1 cellular context compared by ENCODE assay signal in the genomic region with DNA sequence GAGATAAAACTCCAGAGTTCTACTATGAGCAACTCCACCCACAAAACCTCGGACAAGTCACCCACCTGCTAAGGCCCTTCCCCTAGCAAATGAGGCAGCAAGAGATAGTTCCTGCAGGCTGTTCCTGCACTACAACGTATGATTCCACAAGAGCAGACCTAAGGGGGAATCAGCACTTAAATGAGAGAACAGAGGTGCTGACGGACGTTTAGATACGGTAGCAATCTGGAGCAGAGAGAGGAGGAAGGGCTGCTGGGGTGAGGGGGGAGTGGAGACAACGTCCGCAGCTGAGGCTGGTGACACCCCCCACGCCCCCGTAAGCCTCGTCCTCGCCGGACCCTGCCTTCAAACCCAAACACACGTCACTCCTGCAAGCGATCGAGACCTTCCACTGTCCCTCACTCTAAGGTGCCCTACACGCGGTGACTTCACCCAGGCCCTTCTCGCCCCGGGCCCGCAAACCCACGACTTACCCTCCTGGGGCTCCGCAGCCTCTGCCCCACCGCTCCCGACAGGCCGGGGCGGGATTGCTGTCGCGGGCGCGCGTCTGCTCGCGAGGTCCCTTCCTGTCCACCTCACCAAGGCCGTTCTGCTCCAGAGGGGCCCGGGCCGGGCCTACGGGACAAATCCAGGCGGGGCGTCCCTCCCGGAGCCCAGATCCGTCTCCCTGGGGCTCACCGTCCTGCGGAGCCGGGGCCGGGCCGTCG.
TF ChIP-seq lines count a peak whose summit lies in the region.

No MANE protein-coding gene starts in this region.

TF ChIP-seq in HCT116, 20 proteins besides CTCF, POLR2A, EP300 and RAD21 (continued from another document):
- TF ChIP-seq, protein P1, sequence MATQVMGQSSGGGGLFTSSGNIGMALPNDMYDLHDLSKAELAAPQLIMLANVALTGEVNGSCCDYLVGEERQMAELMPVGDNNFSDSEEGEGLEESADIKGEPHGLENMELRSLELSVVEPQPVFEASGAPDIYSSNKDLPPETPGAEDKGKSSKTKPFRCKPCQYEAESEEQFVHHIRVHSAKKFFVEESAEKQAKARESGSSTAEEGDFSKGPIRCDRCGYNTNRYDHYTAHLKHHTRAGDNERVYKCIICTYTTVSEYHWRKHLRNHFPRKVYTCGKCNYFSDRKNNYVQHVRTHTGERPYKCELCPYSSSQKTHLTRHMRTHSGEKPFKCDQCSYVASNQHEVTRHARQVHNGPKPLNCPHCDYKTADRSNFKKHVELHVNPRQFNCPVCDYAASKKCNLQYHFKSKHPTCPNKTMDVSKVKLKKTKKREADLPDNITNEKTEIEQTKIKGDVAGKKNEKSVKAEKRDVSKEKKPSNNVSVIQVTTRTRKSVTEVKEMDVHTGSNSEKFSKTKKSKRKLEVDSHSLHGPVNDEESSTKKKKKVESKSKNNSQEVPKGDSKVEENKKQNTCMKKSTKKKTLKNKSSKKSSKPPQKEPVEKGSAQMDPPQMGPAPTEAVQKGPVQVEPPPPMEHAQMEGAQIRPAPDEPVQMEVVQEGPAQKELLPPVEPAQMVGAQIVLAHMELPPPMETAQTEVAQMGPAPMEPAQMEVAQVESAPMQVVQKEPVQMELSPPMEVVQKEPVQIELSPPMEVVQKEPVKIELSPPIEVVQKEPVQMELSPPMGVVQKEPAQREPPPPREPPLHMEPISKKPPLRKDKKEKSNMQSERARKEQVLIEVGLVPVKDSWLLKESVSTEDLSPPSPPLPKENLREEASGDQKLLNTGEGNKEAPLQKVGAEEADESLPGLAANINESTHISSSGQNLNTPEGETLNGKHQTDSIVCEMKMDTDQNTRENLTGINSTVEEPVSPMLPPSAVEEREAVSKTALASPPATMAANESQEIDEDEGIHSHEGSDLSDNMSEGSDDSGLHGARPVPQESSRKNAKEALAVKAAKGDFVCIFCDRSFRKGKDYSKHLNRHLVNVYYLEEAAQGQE (IDR thresholded peaks at IDR 0.05; ENCODE audit: low read depth) = no peak
- TF ChIP-seq SRF (IDR thresholded peaks at IDR 0.05; ENCODE audit: low read depth) (no peak), YY1 (IDR thresholded peaks at IDR 0.05; ENCODE audit: extremely low read depth, insufficient replicate concordance, low read depth, low read length) (no peak), FOSL1 (IDR thresholded peaks at IDR 0.05; ENCODE audit: low read depth) (no peak)
- TF ChIP-seq, protein P2, sequence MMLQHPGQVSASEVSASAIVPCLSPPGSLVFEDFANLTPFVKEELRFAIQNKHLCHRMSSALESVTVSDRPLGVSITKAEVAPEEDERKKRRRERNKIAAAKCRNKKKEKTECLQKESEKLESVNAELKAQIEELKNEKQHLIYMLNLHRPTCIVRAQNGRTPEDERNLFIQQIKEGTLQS (IDR thresholded peaks at IDR 0.05) = no peak
TF ChIP-seq in HCT116: peak in this region for 0.
